ENCODE assay signal across 10 cellular contexts in genomic region chr18:35049111-35050003, GRCh38. TPM values are rescaled to one million over a fixed set of nuclear protein-coding genes. Genes with fewer than 3 reads are reported as not detected.
DNase-seq lines count a peak whose midpoint lies in the region; ATAC-seq, FAIRE-seq and TF ChIP-seq lines count a peak whose summit lies in the region.
"Had no signal": no experiment of that assay in that cellular context is flagged by ENCODE, and none has a peak within 500 bp of the region (broad histone marks: within the 10 kb centered on the region; RNA-seq: fewer than 3 reads in every experiment).

No MANE protein-coding gene starts in this region.

- peak overlapping the region; percentile 65 for H3K9ac ChIP-seq in GM12878 (ENCODE audit: control insufficient read depth, insufficient read depth, low read length)

- CTCF ChIA-PET in activated naive CD4-positive, alpha-beta T cell treated with anti-CD3 and anti-CD28 coated beads for 36 hours (lab: Charles Lee), result interaction anchor here (1.4 kb wide), 1 partner anchor 22 kb away, joined by 3 read pairs; no protein-coding TSS in a partner anchor
- CTCF ChIA-PET in GM12878 (lab: Yijun Ruan, JAX), result interaction anchor here (0.8 to 3.6 kb wide), 4 partner anchors 10 to 94 kb away, joined by 5 to 14 read pairs (median 8); no protein-coding TSS in a partner anchor

- H3K36me3 Mint-ChIP-seq in activated naive CD4-positive, alpha-beta T cell treated with anti-CD3 and anti-CD28 coated beads for 36 hours (ENCODE audit: low read depth), result peaks cover 10% of the 10 kb centered on the region

- TF ChIP-seq CTCF in GM12878 (IDR thresholded peaks at IDR 0.05 in 2 of 3, conservative IDR thresholded peaks at IDR 0.05 in 1 of 3; ENCODE audit: control insufficient read depth in 2 of 3, extremely low read depth in 1 of 3, insufficient read depth in 1 of 3, low read depth in 3 of 3, low read length in 3 of 3) (no peak), GM20000 (IDR thresholded peaks at IDR 0.05; ENCODE audit: extremely low read depth, missing control alignments) (no peak)

- peak overlapping the region; percentile 81 for H3K27ac Mint-ChIP-seq in activated naive CD4-positive, alpha-beta T cell treated with anti-CD3 and anti-CD28 coated beads for 36 hours
- H3K27ac Mint-ChIP-seq in stimulated activated naive CD8-positive, alpha-beta T cell treated with anti-CD3 and anti-CD28 coated beads, Interleukin-15, amount 100 ng/mL, for 72 hours, result peak overlapping the region; percentile 85 to 96

- RAD21 ChIA-PET in GM12878 (lab: Charles Lee; ENCODE audit: unreplicated experiment), result interaction anchor here (0.8 to 6.1 kb wide), 7 partner anchors 8 to 47 kb away, joined by 4 to 59 read pairs (median 5); partner anchors contain the start of gene MAPRE2

- no peak for TF ChIP-seq EP300 in GM12878 (IDR thresholded peaks at IDR 0.05; ENCODE audit: borderline replicate concordance in 1 of 2, control insufficient read depth in 1 of 2, low read depth in 2 of 2, low read length in 2 of 2)

- no peaks in the 10 kb centered on the region; the same call in 2 of the 3 replicates for H3K9me3 ChIP-seq in GM12878 (replicated peaks; ENCODE audit: control insufficient read depth, insufficient read depth, low read length)
- H3K9me3 ChIP-seq: pancreas had no signal

- H3K4me3 Mint-ChIP-seq in activated naive CD4-positive, alpha-beta T cell treated with anti-CD3 and anti-CD28 coated beads for 36 hours, result peak overlapping the region; percentile 62
- H3K4me3 Mint-ChIP-seq in stimulated activated naive CD8-positive, alpha-beta T cell treated with anti-CD3 and anti-CD28 coated beads, Interleukin-15, amount 100 ng/mL, for 72 hours, result peak overlapping the region; percentile 84 to 87

- POLR2A ChIA-PET in GM12878 (lab: Charles Lee), result interaction anchor here (1.1 to 2.5 kb wide), 4 partner anchors 8 to 20 kb away, joined by 7 to 12 read pairs (median 8); partner anchors contain the start of gene MAPRE2

- TF ChIP-seq POLR2A in GM12878 (IDR thresholded peaks at IDR 0.05; ENCODE audit: low read depth, low read length), result no peak

- peak overlapping the region; percentile 98 for H3K4me2 ChIP-seq in GM12878 (ENCODE audit: control insufficient read depth, insufficient read depth)

- 14% methylated on average over 8 of the region's 8 CpGs for WGBS in GM12878 (ENCODE audit: insufficient coverage, insufficient replicate concordance, low lambda C conversion rate, missing lambda C conversion rate)

- FAIRE-seq in GM12878 (lab: Jason Lieb, UNC), result no peak

- H3K27ac ChIP-seq in GM12878 (ENCODE audit: control insufficient read depth, insufficient read depth), result peak overlapping the region; percentile 94

- H4K20me1 ChIP-seq in GM12878 (ENCODE audit: control insufficient read depth, insufficient read depth), result no peaks in the 10 kb centered on the region; the same call in 1 of the 2 replicates

- SMC1A ChIA-PET in GM12878 (lab: Charles Lee; ENCODE audit: uncharacterized antibody, unreplicated experiment), result interaction anchor here (0.7 to 3.1 kb wide), 10 partner anchors 9 to 57 kb away, joined by 3 to 25 read pairs (median 5); partner anchors contain the start of gene MAPRE2

- peak overlapping the region; percentile 75 for H3K4me3 ChIP-seq in GM12878
- H3K4me3 ChIP-seq: pancreas had no signal

- no peaks in the 10 kb centered on the region for H3K27me3 Mint-ChIP-seq in activated naive CD4-positive, alpha-beta T cell treated with anti-CD3 and anti-CD28 coated beads for 36 hours (ENCODE audit: low read depth)
- H3K27me3 Mint-ChIP-seq in stimulated activated naive CD8-positive, alpha-beta T cell treated with anti-CD3 and anti-CD28 coated beads, Interleukin-15, amount 100 ng/mL, for 72 hours, result no peaks in the 10 kb centered on the region

- ATAC-seq in HG03354 (IDR thresholded peaks at IDR 0.05; ENCODE audit: poor library complexity, severe bottlenecking, unreplicated experiment) (peak; percentile 18), GM12878 (peak; percentile 28)
- peak; percentile 19 for ATAC-seq in stimulated activated naive CD8-positive, alpha-beta T cell treated with anti-CD3 and anti-CD28 coated beads, Interleukin-15, amount 100 ng/mL, for 72 hours

- H3K4me1 Mint-ChIP-seq in activated naive CD4-positive, alpha-beta T cell treated with anti-CD3 and anti-CD28 coated beads for 36 hours (ENCODE audit: low read depth), result peaks cover 83% of the 10 kb centered on the region
- peaks cover 75% of the 10 kb centered on the region for H3K4me1 Mint-ChIP-seq in stimulated activated naive CD8-positive, alpha-beta T cell treated with anti-CD3 and anti-CD28 coated beads, Interleukin-15, amount 100 ng/mL, for 72 hours

- peaks cover 68% of the 10 kb centered on the region for H3K79me2 ChIP-seq in GM12878 (ENCODE audit: control insufficient read depth, insufficient read depth, low read length)

- no TSS peak for BruUV-seq in GM12878 (replicated peaks; lab: Mats Ljungman, UMichigan)

- H3K4me1 ChIP-seq in GM12878 (ENCODE audit: control insufficient read depth, insufficient read depth, low read length), result peaks cover 23% of the 10 kb centered on the region

- intact Hi-C loops in activated naive CD4-positive, alpha-beta T cell treated with anti-CD3 and anti-CD28 coated beads for 36 hours (cut with micrococcal nuclease), result loop anchor here (1.0 to 10.0 kb wide), 6 partner anchors 7 to 1075 kb away; partner anchors contain the start of genes ELP2, GALNT1 and SLC39A6
- intact Hi-C loops in GM12878 (cut with micrococcal nuclease; ENCODE audit: unreplicated experiment), result loop anchor here (10.0 kb wide), 2 partner anchors 295 to 565 kb away; partner anchors contain the start of gene ZNF24

- no peaks in the 10 kb centered on the region for H3K36me3 ChIP-seq in GM12878 (ENCODE audit: control insufficient read depth in 2 of 2, insufficient read depth in 2 of 2, low read length in 1 of 2)
- H3K36me3 ChIP-seq: pancreas had no signal

- TF ChIP-seq RAD21 in GM12878 (IDR thresholded peaks at IDR 0.05; ENCODE audit: insufficient read depth, low read depth, low read length), result no peak

- H2AFZ ChIP-seq in GM12878 (ENCODE audit: control insufficient read depth, low read depth, low read length), result peak overlapping the region; percentile 77

- in situ Hi-C loops in GM12878 (cut with MboI), result no loop called here

- peaks cover 4% of the 10 kb centered on the region for H3K9me3 Mint-ChIP-seq in activated naive CD4-positive, alpha-beta T cell treated with anti-CD3 and anti-CD28 coated beads for 36 hours
- H3K9me3 Mint-ChIP-seq in stimulated activated naive CD8-positive, alpha-beta T cell treated with anti-CD3 and anti-CD28 coated beads, Interleukin-15, amount 100 ng/mL, for 72 hours, result no peaks in the 10 kb centered on the region

- DNase-seq in activated naive CD4-positive, alpha-beta T cell treated with anti-CD3 and anti-CD28 coated beads for 36 hours, result no peak
- DNase-seq in activated naive CD4-positive, alpha-beta T cell treated with Interleukin-2 at 50 U/mL for 16 hours, result no peak
- DNase-seq in GM12878 (ENCODE audit: low read depth, low spot score) (no peak), GM20000 (ENCODE audit: low spot score) (no peak), NCI-H2107 (lab: John Stamatoyannopoulos, UW) (no peak)
- DNase-seq in stimulated activated naive CD8-positive, alpha-beta T cell treated with anti-CD3 and anti-CD28 coated beads, Interleukin-15, amount 100 ng/mL, for 72 hours, result no peak
- no peak for DNase-seq in stimulated activated CD4-positive, alpha-beta T cell treated with anti-CD3 and anti-CD28 coated beads, Interleukin-2, amount 100 ng/mL, for 24 hours
- DNase-seq: NCI-H1092 treated with DMSO at 0.1 percent for 48 hours, pancreas had no signal

- H3K27me3 ChIP-seq in GM12878 (replicated peaks in 1 of 2; ENCODE audit: control insufficient read depth in 2 of 2, insufficient read depth in 2 of 2, low read length in 1 of 2), result no peaks in the 10 kb centered on the region
- H3K27me3 ChIP-seq: pancreas had no signal

TF ChIP-seq in GM12878, 131 proteins besides CTCF, POLR2A, EP300 and RAD21 (continues in another document):
- TF ChIP-seq EZH2 (IDR thresholded peaks at IDR 0.05; ENCODE audit: borderline replicate concordance, control insufficient read depth, low read depth, low read length) (no peak), TAF1 (IDR thresholded peaks at IDR 0.05; ENCODE audit: borderline replicate concordance, low read depth, low read length) (no peak)

RNA-seq across cellular contexts. Expression of gene MAPRE2, which starts 8.1 kb away (rescaled TPM):
- 10 to 100 TPM; 62.5 to 66.2 TPM for total RNA-seq in activated naive CD4-positive, alpha-beta T cell treated with anti-CD3 and anti-CD28 coated beads for 36 hours
- 39.7 and 46.4 TPM in 2 replicates for total RNA-seq in GM12878 (2013; cell fraction: nucleolus; rRNA removed)
- total RNA-seq in GM12878 (2014; rRNA removed) (20.9 and 22.4 TPM in 2 replicates), GM12878 (2014; rRNA removed; fragmentation: Illumina TruSeq; extraction: Trizol) (18.7 and 18.9 TPM in 2 replicates), GM12878 (2021) (23.9 and 27.9 TPM in 2 replicates)
- 9.5 TPM for polyA plus RNA-seq in GM12878 (2011; ENCODE audit: low read depth)
- polyA plus RNA-seq in GM12878 (2011; rRNA removed) (50.6 and 63.4 TPM in 2 replicates), GM12878 (2014; fragmentation: Illumina TruSeq; extraction: Trizol) (28.5 and 39.8 TPM in 2 replicates), GM12878 (2014; fragmentation: Nextera tagmentation; extraction: Ambion mirVana) (10 to 100 TPM; 11.0 to 16.3 TPM), GM12878 (2014; rRNA removed) (26.7 and 32.3 TPM in 2 replicates), GM12878 (2016; fragmentation: Nextera tagmentation; extraction: Ambion mirVana) (10 to 100 TPM; 24.0 to 25.0 TPM)
- polyA plus RNA-seq in GM12878 (2011; cell fraction: cytosol; rRNA removed), result 30.0 and 31.6 TPM in 2 replicates
- 24.9 and 37.2 TPM in 2 replicates for polyA plus RNA-seq in GM12878 (2011; cell fraction: nucleus; rRNA removed)
- 11.7 and 13.4 TPM in 2 replicates for polyA plus RNA-seq in GM12878 (2012)
- polyA minus RNA-seq in GM12878 (2011; rRNA and poly(A)+ RNA removed), result 33.8 and 41.5 TPM in 2 replicates
- 11.5 and 12.0 TPM in 2 replicates for polyA minus RNA-seq in GM12878 (2011; cell fraction: cytosol; rRNA and poly(A)+ RNA removed)
- polyA minus RNA-seq in GM12878 (2011; cell fraction: nucleus; rRNA and poly(A)+ RNA removed), result 19.8 and 37.9 TPM in 2 replicates
